ENCODE assay signal across 11 cellular contexts in genomic region chr7:121519548-121520521, GRCh38.
DNase-seq lines count a peak whose midpoint lies in the region; ATAC-seq and TF ChIP-seq lines count a peak whose summit lies in the region.
"Had no signal": no experiment of that assay in that cellular context is flagged by ENCODE, and none has a peak within 500 bp of the region (broad histone marks: within the 10 kb centered on the region; RNA-seq: fewer than 3 reads in every experiment).

No MANE protein-coding gene starts in this region.

- H3K4me3 Mint-ChIP-seq in naive thymus-derived CD4-positive, alpha-beta T cell: no peak overlapping the region

- no peaks in the 10 kb centered on the region for H3K9me2 ChIP-seq in Karpas-422 (replicated peaks; ENCODE audit: insufficient read depth, low read length)

- no peak overlapping the region for H3K27ac Mint-ChIP-seq in naive thymus-derived CD4-positive, alpha-beta T cell

- DNase-seq in Kasumi-1 (lab: John Stamatoyannopoulos, UW) (peak; percentile 10 to 20), right cardiac atrium (peak in 2 of 3 donors; percentile 37 to 41), NCI-H1930 (lab: John Stamatoyannopoulos, UW) (no peak), Karpas-422 (no peak)
- DNase-seq in naive thymus-derived CD4-positive, alpha-beta T cell: no peak
- DNase-seq in central memory CD4-positive, alpha-beta T cell: no peak
- DNase-seq: activated CD8-positive, alpha-beta memory T cell treated with anti-CD3 and anti-CD28 coated beads for 24 hours; erythroblast had no signal

- ATAC-seq in GM18505 (IDR thresholded peaks at IDR 0.05; ENCODE audit: unreplicated experiment) (peak; percentile 86), GM21786 (IDR thresholded peaks at IDR 0.05; ENCODE audit: unreplicated experiment) (peak; percentile 82), right cardiac atrium (peak; percentile 66 to 80)
- ATAC-seq in naive thymus-derived CD4-positive, alpha-beta T cell: no peak

- no peaks in the 10 kb centered on the region for H4K20me1 ChIP-seq in Karpas-422 (ENCODE audit: insufficient read depth, low read depth, low read length)

- H3K4me1 ChIP-seq in right cardiac atrium (ENCODE audit: control insufficient read depth, insufficient read depth, low read length): no peaks in the 10 kb centered on the region
- no peaks in the 10 kb centered on the region for H3K4me1 ChIP-seq in naive thymus-derived CD4-positive, alpha-beta T cell (ENCODE audit: control insufficient read depth in 2 of 2, insufficient read depth in 2 of 2, low read length in 2 of 2)
- no peaks in the 10 kb centered on the region for H3K4me1 ChIP-seq in Karpas-422 (ENCODE audit: low read length)

- POLR2A ChIA-PET in naive thymus-derived CD4-positive, alpha-beta T cell (lab: Charles Lee): interaction anchor here (0.6 kb wide), 1 partner anchor 78 kb away, joined by 3 read pairs; no protein-coding TSS in a partner anchor

- no peaks in the 10 kb centered on the region for H3K79me2 ChIP-seq in Karpas-422 (ENCODE audit: low read length)

- CTCF ChIA-PET in naive thymus-derived CD4-positive, alpha-beta T cell (lab: Charles Lee): interaction anchor here (0.9 kb wide), 1 partner anchor 10 kb away, joined by 3 read pairs; no protein-coding TSS in a partner anchor

- H3K9me3 ChIP-seq in right cardiac atrium (ENCODE audit: control insufficient read depth, low read length): no peaks in the 10 kb centered on the region
- H3K9me3 ChIP-seq in naive thymus-derived CD4-positive, alpha-beta T cell (ENCODE audit: control insufficient read depth in 2 of 3, low read length in 3 of 3): no peaks in the 10 kb centered on the region
- no peaks in the 10 kb centered on the region for H3K9me3 ChIP-seq in Karpas-422 (ENCODE audit: low read length)

- no peak overlapping the region for H3K9ac ChIP-seq in Karpas-422 (ENCODE audit: low read length)

- peaks cover 0 to 4% (median 0%) of the 10 kb centered on the region in 5 donors for H3K27me3 Mint-ChIP-seq in naive thymus-derived CD4-positive, alpha-beta T cell

- H3K4me3 ChIP-seq in right cardiac atrium (ENCODE audit: low read length): no peak overlapping the region
- no peak overlapping the region for H3K4me3 ChIP-seq in naive thymus-derived CD4-positive, alpha-beta T cell (ENCODE audit: low read length)
- H3K4me3 ChIP-seq in Karpas-422 (ENCODE audit: low read length): no peak overlapping the region
- H3K4me3 ChIP-seq: skin epidermis had no signal

- no peak overlapping the region for H2AFZ ChIP-seq in Karpas-422 (ENCODE audit: low read length)

- peaks cover 0 to 26% (median 0%) of the 10 kb centered on the region in 7 donors for H3K4me1 Mint-ChIP-seq in naive thymus-derived CD4-positive, alpha-beta T cell

- no peak for TF ChIP-seq POLR2A in GM18505 (IDR thresholded peaks at IDR 0.05; ENCODE audit: borderline replicate concordance, extremely low read depth, insufficient read depth, insufficient read length)

- H3K4me2 ChIP-seq in Karpas-422 (ENCODE audit: low read depth, low read length, poor library complexity, severe bottlenecking): no peak overlapping the region

- intact Hi-C loops in right cardiac atrium (cut with DNase I): no loop called here
- intact Hi-C loops in naive thymus-derived CD4-positive, alpha-beta T cell (cut with micrococcal nuclease): loop anchor here in 1 of 2 donors (2.0 kb wide), 1 partner anchor 19 kb away; no protein-coding TSS in a partner anchor

- WGBS in right cardiac atrium: 77% methylated on average over 10 of the region's 10 CpGs

- H3K36me3 ChIP-seq in naive thymus-derived CD4-positive, alpha-beta T cell (ENCODE audit: control insufficient read depth in 2 of 3, insufficient read depth in 3 of 3, low read length in 3 of 3): no peaks in the 10 kb centered on the region
- no peaks in the 10 kb centered on the region for H3K36me3 ChIP-seq in Karpas-422 (ENCODE audit: insufficient read depth, low read length)

- peaks cover 0 to 10% (median 0%) of the 10 kb centered on the region in 5 donors for H3K36me3 Mint-ChIP-seq in naive thymus-derived CD4-positive, alpha-beta T cell

- no peaks in the 10 kb centered on the region for H3K27me3 ChIP-seq in right cardiac atrium (ENCODE audit: control insufficient read depth, insufficient read depth)
- no peaks in the 10 kb centered on the region for H3K27me3 ChIP-seq in naive thymus-derived CD4-positive, alpha-beta T cell (ENCODE audit: control insufficient read depth in 2 of 2, insufficient read depth in 2 of 2, low read length in 2 of 2)
- no peaks in the 10 kb centered on the region for H3K27me3 ChIP-seq in Karpas-422 (ENCODE audit: low read length)

- no peak overlapping the region for H3K27ac ChIP-seq in right cardiac atrium (ENCODE audit: low read length)
- H3K27ac ChIP-seq in naive thymus-derived CD4-positive, alpha-beta T cell (ENCODE audit: low read depth, low read length): no peak overlapping the region
- no peak overlapping the region for H3K27ac ChIP-seq in Karpas-422 (ENCODE audit: low read length)

- H3K9me3 Mint-ChIP-seq in naive thymus-derived CD4-positive, alpha-beta T cell: peaks cover 0 to 11% (median 0%) of the 10 kb centered on the region in 11 donors

Comparison
In these comparisons a context has a peak if more than half of its experiments do, and no peak if none do; other contexts are left out.
1. DNase-seq: peak in Kasumi-1 (2 of 2) and right cardiac atrium (2 of 3); none in naive thymus-derived CD4-positive, alpha-beta T cell (0 of 9), NCI-H1930 (0 of 2), Karpas-422 (single experiment) and central memory CD4-positive, alpha-beta T cell (single experiment).